Comparison of ENCODE assay signal across 8 cellular contexts in the genomic region with DNA sequence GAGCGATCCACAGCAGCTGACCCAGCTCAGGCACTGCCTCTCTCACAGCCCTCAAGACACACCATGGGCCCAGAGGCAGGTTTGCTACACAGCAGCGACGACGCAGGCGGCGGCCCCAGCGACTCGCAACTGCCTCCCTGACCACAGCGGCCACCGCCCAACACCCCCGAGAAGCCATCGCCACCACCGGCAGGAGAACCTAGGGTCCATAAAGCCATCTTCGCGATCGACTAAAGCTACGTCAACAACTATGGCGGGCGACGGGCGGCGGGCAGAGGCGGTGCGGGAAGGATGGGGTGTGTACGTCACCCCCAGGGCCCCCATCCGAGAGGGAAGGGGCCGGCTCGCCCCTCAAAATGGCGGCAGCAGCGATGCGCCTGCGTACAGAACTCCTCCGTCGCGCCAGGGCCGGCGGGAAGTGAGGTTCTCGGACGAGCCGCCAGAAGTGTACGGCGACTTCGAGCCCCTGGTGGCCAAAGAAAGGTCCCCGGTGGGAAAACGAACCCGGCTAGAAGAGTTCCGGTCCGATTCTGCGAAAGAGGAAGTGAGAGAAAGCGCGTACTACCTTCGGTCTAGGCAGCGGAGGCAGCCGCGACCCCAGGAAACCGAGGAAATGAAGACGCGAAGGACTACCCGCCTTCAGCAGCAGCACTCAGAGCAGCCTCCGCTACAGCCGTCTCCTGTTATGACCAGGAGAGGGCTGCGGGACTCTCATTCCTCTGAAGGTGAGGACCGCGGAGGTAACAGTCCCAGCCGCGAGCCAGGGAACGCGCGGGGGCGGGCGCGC. TPM values are rescaled to one million over a fixed set of nuclear protein-coding genes. Genes with fewer than 3 reads are reported as not detected.
A peak's percentile ranks its signal among the peaks of the same experiment; 100 is the strongest.
DNase-seq lines count a peak whose midpoint lies in the region; ATAC-seq, FAIRE-seq and TF ChIP-seq lines count a peak whose summit lies in the region.

A gene with protein sequence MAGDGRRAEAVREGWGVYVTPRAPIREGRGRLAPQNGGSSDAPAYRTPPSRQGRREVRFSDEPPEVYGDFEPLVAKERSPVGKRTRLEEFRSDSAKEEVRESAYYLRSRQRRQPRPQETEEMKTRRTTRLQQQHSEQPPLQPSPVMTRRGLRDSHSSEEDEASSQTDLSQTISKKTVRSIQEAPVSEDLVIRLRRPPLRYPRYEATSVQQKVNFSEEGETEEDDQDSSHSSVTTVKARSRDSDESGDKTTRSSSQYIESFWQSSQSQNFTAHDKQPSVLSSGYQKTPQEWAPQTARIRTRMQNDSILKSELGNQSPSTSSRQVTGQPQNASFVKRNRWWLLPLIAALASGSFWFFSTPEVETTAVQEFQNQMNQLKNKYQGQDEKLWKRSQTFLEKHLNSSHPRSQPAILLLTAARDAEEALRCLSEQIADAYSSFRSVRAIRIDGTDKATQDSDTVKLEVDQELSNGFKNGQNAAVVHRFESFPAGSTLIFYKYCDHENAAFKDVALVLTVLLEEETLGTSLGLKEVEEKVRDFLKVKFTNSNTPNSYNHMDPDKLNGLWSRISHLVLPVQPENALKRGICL (plus strand): TSS at position 33 of the 787 bp plus-strand sequence. CDS start 218 bp downstream, at position 251.

- H3K4me2 ChIP-seq in Karpas-422 (ENCODE audit: low read depth, low read length, poor library complexity, severe bottlenecking): peak within 1 kb of the TSS; percentile 84

- WGBS in esophagus muscularis mucosa: 0% methylated on average over 28 of the region's 72 CpGs

- H3K4me3 Mint-ChIP-seq in activated T-cell treated with anti-CD3 and anti-CD28 coated beads, Interleukin-2, amount 50 U/mL, for 72 hours: peak within 1 kb of the TSS; percentile 91 to 92

- peak within 1 kb of the TSS; percentile 81 for H2AFZ ChIP-seq in Karpas-422 (ENCODE audit: low read length)

- FAIRE-seq in RCC 7860 (lab: Jason Lieb, UNC): no peak

- H3K27me3 ChIP-seq in Karpas-422 (ENCODE audit: low read length) (no peaks in the 10 kb centered on the region), esophagus muscularis mucosa (no peaks in the 10 kb centered on the region)

- H3K36me3 Mint-ChIP-seq in activated T-cell treated with anti-CD3 and anti-CD28 coated beads, Interleukin-2, amount 50 U/mL, for 72 hours (ENCODE audit: insufficient read depth in 2 of 2): peaks cover 9 to 24% of the 10 kb centered on the region in 2 donors

- DNase-seq in Daoy (ENCODE audit: low read depth) (peak; percentile 99), Karpas-422 (peak; percentile 99), RCC 7860 (ENCODE audit: low spot score) (peak; percentile 90), esophagus muscularis mucosa (ENCODE audit: extremely low spot score) (peak; percentile 98), myocyte (ENCODE audit: low read depth) (peak; percentile 98)
- peak; percentile 97 to 98 for DNase-seq in activated T-cell treated with anti-CD3 and anti-CD28 coated beads, Interleukin-2, amount 50 U/mL, for 72 hours
- DNase-seq in stimulated activated CD8-positive, alpha-beta memory T cell treated with anti-CD3 and anti-CD28 coated beads, Interleukin-7, amount 100 ng/mL, for 48 hours (ENCODE audit: extremely low read depth in 1 of 2, low read depth in 1 of 2): peak; percentile 96

- H4K20me1 ChIP-seq in Karpas-422 (ENCODE audit: insufficient read depth, low read depth, low read length): no peaks in the 10 kb centered on the region

- H3K4me3 ChIP-seq in Karpas-422 (ENCODE audit: low read length) (peak within 1 kb of the TSS; percentile 85), esophagus muscularis mucosa (peak within 1 kb of the TSS; percentile 81 to 92 (median 83))

- peaks cover 50% of the 10 kb centered on the region for H3K79me2 ChIP-seq in Karpas-422 (ENCODE audit: low read length)

- peaks cover 60% of the 10 kb centered on the region for H3K4me1 ChIP-seq in Karpas-422 (ENCODE audit: low read length)
- peaks cover 41 to 58% (median 58%) of the 10 kb centered on the region in 4 donors for H3K4me1 ChIP-seq in esophagus muscularis mucosa

- peaks cover 78% of the 10 kb centered on the region for H3K4me1 Mint-ChIP-seq in activated T-cell treated with anti-CD3 and anti-CD28 coated beads, Interleukin-2, amount 50 U/mL, for 72 hours (ENCODE audit: low read depth)

- H3K9me3 Mint-ChIP-seq in activated T-cell treated with anti-CD3 and anti-CD28 coated beads, Interleukin-2, amount 50 U/mL, for 72 hours: no peaks in the 10 kb centered on the region

- H3K9me2 ChIP-seq in Karpas-422 (replicated peaks; ENCODE audit: insufficient read depth, low read length): no peaks in the 10 kb centered on the region

- TF ChIP-seq POLR2A in esophagus muscularis mucosa (IDR thresholded peaks at IDR 0.05; ENCODE audit: low read depth): peak; percentile 60

- no peak for TF ChIP-seq EP300 in esophagus muscularis mucosa (IDR thresholded peaks at IDR 0.05)

- H3K9me3 ChIP-seq in Karpas-422 (ENCODE audit: low read length) (no peaks in the 10 kb centered on the region), esophagus muscularis mucosa (no peaks in the 10 kb centered on the region)

- no peaks in the 10 kb centered on the region for H3K27me3 Mint-ChIP-seq in activated T-cell treated with anti-CD3 and anti-CD28 coated beads, Interleukin-2, amount 50 U/mL, for 72 hours (ENCODE audit: low read depth)

- H3K36me3 ChIP-seq in Karpas-422 (ENCODE audit: insufficient read depth, low read length) (peaks cover 21% of the 10 kb centered on the region), esophagus muscularis mucosa (peaks cover 0 to 28% (median 15%) of the 10 kb centered on the region in 4 donors)

- TF ChIP-seq CTCF in esophagus muscularis mucosa (IDR thresholded peaks at IDR 0.05): peak; percentile 8 to 61 (median 36)

- intact Hi-C loops in esophagus muscularis mucosa (cut with DNase I): loop anchor here (5.0 kb wide), 1 partner anchor 70 kb away; a partner anchor contains a TSS

- peak within 1 kb of the TSS; percentile 97 for H3K9ac ChIP-seq in Karpas-422 (ENCODE audit: low read length)

- peak; percentile 73 for ATAC-seq in GM21825 (IDR thresholded peaks at IDR 0.05; ENCODE audit: unreplicated experiment)
- ATAC-seq in activated T-cell treated with anti-CD3 and anti-CD28 coated beads, Interleukin-2, amount 50 U/mL, for 72 hours (replicated peaks in 1 of 2): peak; percentile 80 to 82

- H3K27ac Mint-ChIP-seq in activated T-cell treated with anti-CD3 and anti-CD28 coated beads, Interleukin-2, amount 50 U/mL, for 72 hours: peak within 1 kb of the TSS; percentile 88

- H3K27ac ChIP-seq in Karpas-422 (ENCODE audit: low read length): peak within 1 kb of the TSS; percentile 91
- H3K27ac ChIP-seq in esophagus muscularis mucosa (replicated peaks in 1 of 4): peak within 1 kb of the TSS; percentile 95 to 98 (median 98)

RNA-seq across cellular contexts. Expression of the gene that starts here (rescaled TPM):
- total RNA-seq in Daoy (2014; rRNA removed; shearing (Covaris generic)): 45.3 and 48.7 TPM in 2 replicates
- 22.6 and 51.0 TPM in 2 replicates for total RNA-seq in Karpas-422 (2014; rRNA removed; shearing (Covaris generic); ENCODE audit: low replicate concordance)
- 10 to 100 TPM; 55.2 to 57.9 TPM for total RNA-seq in activated T-cell treated with anti-CD3 and anti-CD28 coated beads, Interleukin-2, amount 50 U/mL, for 72 hours
- total RNA-seq in esophagus muscularis mucosa: 100 to 1,000 TPM; 114 to 145 (median 126) TPM
- 42.5 and 56.9 TPM in 2 replicates for total RNA-seq in myocyte
- 23.6 TPM for polyA plus RNA-seq in myocyte (2012)

Comparison
In these comparisons a context has a peak if more than half of its experiments do, and no peak if none do; other contexts are left out.
1. Peak in every context shown above with its lines: DNase-seq, ATAC-seq, H3K4me3 ChIP-seq and H3K27ac ChIP-seq.